ENCODE assay signal across 21 cellular contexts in genomic region chr15:56839641-56840040, GRCh38.
"Had no signal": no experiment of that assay in that cellular context is flagged by ENCODE, and none has a peak within 500 bp of the region (broad histone marks: within the 10 kb centered on the region; RNA-seq: fewer than 3 reads in every experiment).

No MANE protein-coding gene starts in this region.

- ATAC-seq: activated CD4-positive, CD25-positive, alpha-beta regulatory T cell treated with anti-CD3 and anti-CD28 coated beads, Interleukin-2, amount 50 U/mL, for 24 hours; activated CD8-positive, alpha-beta T cell treated with anti-CD3 and anti-CD28 coated beads for 36 hours; activated T-cell treated with anti-CD3 and anti-CD28 coated beads, Interleukin-2, amount 50 U/mL, for 72 hours; body of pancreas had no signal

- H3K27me3 ChIP-seq: ascending aorta, body of pancreas had no signal

- H3K9me3 Mint-ChIP-seq: activated CD8-positive, alpha-beta T cell treated with anti-CD3 and anti-CD28 coated beads for 36 hours; activated naive CD4-positive, alpha-beta T cell treated with anti-CD3 and anti-CD28 coated beads, Interleukin-2, amount 50 U/mL, for 24 hours; activated T-cell treated with anti-CD3 and anti-CD28 coated beads, Interleukin-2, amount 50 U/mL, for 72 hours; T-helper 2 cell treated with Interferon-gamma antibody and Interleukin-4, amounts not matched to agents 5 μg/mL and 100 μg/mL, for 36 hours had no signal

- H3K36me3 ChIP-seq: ascending aorta had no signal

- H3K27ac ChIP-seq: ascending aorta, body of pancreas, PC-9, SK-N-MC had no signal

- H3K4me3 Mint-ChIP-seq: activated CD8-positive, alpha-beta T cell treated with anti-CD3 and anti-CD28 coated beads for 36 hours; activated naive CD4-positive, alpha-beta T cell treated with anti-CD3 and anti-CD28 coated beads, Interleukin-2, amount 50 U/mL, for 24 hours; activated T-cell treated with anti-CD3 and anti-CD28 coated beads, Interleukin-2, amount 50 U/mL, for 72 hours; T-helper 2 cell treated with Interferon-gamma antibody and Interleukin-4, amounts not matched to agents 5 μg/mL and 100 μg/mL, for 36 hours had no signal

- H3K9me3 ChIP-seq: ascending aorta, body of pancreas had no signal

- H3K27me3 Mint-ChIP-seq: activated CD8-positive, alpha-beta T cell treated with anti-CD3 and anti-CD28 coated beads for 36 hours had no signal

- H3K4me1 ChIP-seq: ascending aorta, body of pancreas had no signal

- H3K4me2 ChIP-seq: PC-9 had no signal

- H3K4me3 ChIP-seq: ascending aorta, body of pancreas, PC-9, SK-N-MC had no signal

- H2AFZ ChIP-seq: PC-9 had no signal

- H3K27ac Mint-ChIP-seq: activated CD8-positive, alpha-beta T cell treated with anti-CD3 and anti-CD28 coated beads for 36 hours; activated naive CD4-positive, alpha-beta T cell treated with anti-CD3 and anti-CD28 coated beads, Interleukin-2, amount 50 U/mL, for 24 hours; T-helper 2 cell treated with Interferon-gamma antibody and Interleukin-4, amounts not matched to agents 5 μg/mL and 100 μg/mL, for 36 hours had no signal

- FAIRE-seq: bronchial epithelial cell had no signal

- DNase-seq: activated CD4-positive, alpha-beta T cell treated with anti-CD3 and anti-CD28 coated beads for 4 hours; activated CD8-positive, alpha-beta memory T cell treated with anti-CD3 and anti-CD28 coated beads, Interleukin-2, amount 50 U/mL, for 4 hours; activated CD8-positive, alpha-beta T cell treated with anti-CD3 and anti-CD28 coated beads for 36 hours; activated T-cell treated with anti-CD3 and anti-CD28 coated beads, Interleukin-2, amount 50 U/mL, for 72 hours; body of pancreas; central memory CD4-positive, alpha-beta T cell; KG1; NCI-H1105; NCI-H1436; NCI-H1694 treated with DMSO at 0.1 percent for 48 hours; NCI-H2081; NCI-H510A treated with DMSO at 0.1 percent for 48 hours; NCI-H69; PC-9; SIG-M5 had no signal
